In the genomic region with DNA sequence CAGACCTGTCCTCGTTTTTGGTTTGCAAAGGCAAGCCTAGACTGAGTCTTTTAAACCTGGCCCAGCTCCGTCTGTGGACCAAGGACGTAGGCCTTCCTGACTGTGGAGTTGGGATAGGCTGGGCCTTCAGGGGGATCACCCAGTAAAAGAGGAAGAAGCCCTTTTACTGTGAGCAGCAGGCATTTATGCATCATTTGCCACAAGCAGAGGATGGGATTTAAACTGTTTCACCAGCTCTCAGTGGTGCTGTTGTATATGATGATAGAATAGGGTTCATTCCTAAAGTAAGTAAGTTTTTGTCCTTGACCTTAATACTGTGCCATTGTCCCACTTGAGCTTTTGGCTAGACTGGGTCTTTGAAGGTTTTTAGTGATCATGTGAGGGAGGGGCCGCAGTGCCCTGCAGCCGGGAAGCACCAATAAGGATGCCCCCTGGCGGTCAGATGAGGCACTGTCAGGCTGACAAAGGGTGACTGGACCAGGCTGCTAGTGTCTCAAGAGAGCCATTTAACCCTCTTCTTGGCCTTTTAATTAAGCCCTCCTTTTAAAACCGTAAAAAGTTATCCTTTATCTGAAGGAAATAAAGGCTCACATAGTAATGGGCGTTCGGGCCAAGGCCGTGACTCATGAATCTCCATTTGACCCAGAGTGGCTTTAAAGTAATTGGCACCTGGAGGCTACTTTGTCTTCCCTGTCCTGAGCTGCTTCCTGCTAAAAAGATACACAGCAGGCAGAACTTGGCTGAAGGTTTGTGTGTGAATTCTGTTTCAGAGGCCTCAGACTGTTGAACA, we compare ENCODE assay signal across 8 cellular contexts.
A peak's percentile ranks its signal among the peaks of the same experiment; 100 is the strongest.
DNase-seq lines count a peak whose midpoint lies in the region; ATAC-seq, FAIRE-seq and TF ChIP-seq lines count a peak whose summit lies in the region.

No MANE protein-coding gene starts in this region.

- no peaks in the 10 kb centered on the region for H3K9me3 Mint-ChIP-seq in activated CD8-positive, alpha-beta T cell treated with anti-CD3 and anti-CD28 coated beads for 36 hours

- peaks cover 20% of the 10 kb centered on the region for H3K36me3 Mint-ChIP-seq in activated CD8-positive, alpha-beta T cell treated with anti-CD3 and anti-CD28 coated beads for 36 hours (ENCODE audit: low read depth)

- TF ChIP-seq RAD21 in H1 (IDR thresholded peaks at IDR 0.05 in 1 of 2, conservative IDR thresholded peaks at IDR 0.05 in 1 of 2; ENCODE audit: low read depth in 2 of 2, low read length in 2 of 2): peak; percentile 68 to 75

- TF ChIP-seq POLR2A in H1 (IDR thresholded peaks at IDR 0.05; ENCODE audit: control extremely low read depth in 1 of 2, low read depth in 2 of 2, low read length in 2 of 2): no peak; a peak in 1 of 3 replicates

- POLR2A ChIA-PET in activated CD8-positive, alpha-beta T cell treated with anti-CD3 and anti-CD28 coated beads for 36 hours (lab: Charles Lee): interaction anchor here (0.6 to 0.7 kb wide), 3 partner anchors 10 to 72 kb away, joined by 3 read pairs; no protein-coding TSS in a partner anchor
- POLR2A ChIA-PET in H1 (lab: Charles Lee; ENCODE audit: partially characterized antibody): interaction anchor here (0.9 to 1.4 kb wide), 6 partner anchors 10 to 127 kb away, joined by 3 to 4 read pairs (median 3); a partner anchor contains a TSS

- no peak for TF ChIP-seq EP300 in H1 (IDR thresholded peaks at IDR 0.05; ENCODE audit: borderline replicate concordance in 1 of 2, low read depth in 2 of 2, low read length in 2 of 2)

- no peak overlapping the region for H3K4me3 Mint-ChIP-seq in activated CD8-positive, alpha-beta T cell treated with anti-CD3 and anti-CD28 coated beads for 36 hours

- peaks cover 3% of the 10 kb centered on the region; the same call in 1 of the 2 replicates for H3K79me1 ChIP-seq in H1 (ENCODE audit: low read depth, low read length)

- H3K56ac ChIP-seq in H1 (replicated peaks; ENCODE audit: insufficient read length, low read depth, low read length): no peak overlapping the region

- H2BK15ac ChIP-seq in H1 (ENCODE audit: low read length): no peak overlapping the region

- no peak overlapping the region for H2BK12ac ChIP-seq in H1 (ENCODE audit: low read depth, low read length)

- ATAC-seq in GM21360 (IDR thresholded peaks at IDR 0.05; ENCODE audit: unreplicated experiment): peak; percentile 47
- ATAC-seq in activated CD8-positive, alpha-beta T cell treated with anti-CD3 and anti-CD28 coated beads for 36 hours: peak; percentile 85
- no peak for ATAC-seq in GM19397 (IDR thresholded peaks at IDR 0.05; ENCODE audit: unreplicated experiment)

- H2AK5ac ChIP-seq in H1 (ENCODE audit: low read depth, low read length): no peak overlapping the region

- intact Hi-C loops in activated CD8-positive, alpha-beta T cell treated with anti-CD3 and anti-CD28 coated beads for 36 hours (cut with micrococcal nuclease): loop anchor here (10.0 kb wide), 1 partner anchor 128 kb away; a partner anchor contains a TSS

- no peak overlapping the region for H3K9ac ChIP-seq in H1 (replicated peaks in 1 of 4; ENCODE audit: extremely low read depth in 1 of 4, low read depth in 3 of 4, low read length in 3 of 4)

- H3K4me2 ChIP-seq in H1 (ENCODE audit: insufficient read depth in 1 of 2, low read depth in 2 of 2, low read length in 2 of 2): no peak overlapping the region

- H4K91ac ChIP-seq in H1 (replicated peaks; ENCODE audit: insufficient read length, low read length): no peak overlapping the region

- H3K27ac Mint-ChIP-seq in activated CD8-positive, alpha-beta T cell treated with anti-CD3 and anti-CD28 coated beads for 36 hours: no peak overlapping the region

- H3K4me3 ChIP-seq in BE2C (ENCODE audit: low read depth, low read length): no peak overlapping the region
- no peak overlapping the region for H3K4me3 ChIP-seq in H1 (ENCODE audit: extremely low read depth in 1 of 4, insufficient read depth in 2 of 4, low read depth in 3 of 4, low read length in 4 of 4)

- H4K5ac ChIP-seq in H1 (ENCODE audit: insufficient read length, low read depth, low read length): no peak overlapping the region

- H3K4ac ChIP-seq in H1 (replicated peaks; ENCODE audit: insufficient read length, low read depth, low read length): no peak overlapping the region

- peak; percentile 98 for TF ChIP-seq CTCF in BE2C (IDR thresholded peaks at IDR 0.05; ENCODE audit: low read depth, low read length)
- TF ChIP-seq CTCF in activated CD8-positive, alpha-beta T cell treated with anti-CD3 and anti-CD28 coated beads for 36 hours (IDR thresholded peaks at IDR 0.05): peak; percentile 95
- TF ChIP-seq CTCF in H1 (IDR thresholded peaks at IDR 0.05; ENCODE audit: control extremely low read depth in 1 of 3, insufficient read depth in 1 of 3, low read depth in 1 of 3, low read length in 3 of 3): peak; percentile 80 to 95 (median 93)

- 58% methylated on average over 10 of the region's 10 CpGs; no CpG with 5 or more reads in 1 of the 2 experiments for WGBS in H1 (ENCODE audit: extremely low coverage in 1 of 2, insufficient coverage in 1 of 2, insufficient read length in 1 of 2, insufficient replicate concordance in 2 of 2, low coverage in 1 of 2, low lambda C conversion rate in 2 of 2, missing lambda C conversion rate in 1 of 2), 2 experiments

- H3K27me3 ChIP-seq in BE2C (no peaks in the 10 kb centered on the region), H1 (replicated peaks in 1 of 4; ENCODE audit: control insufficient read depth in 3 of 4, extremely low read depth in 1 of 4, insufficient read depth in 3 of 4, low read length in 3 of 4) (no peaks in the 10 kb centered on the region)

- no peaks in the 10 kb centered on the region for H3K27me3 Mint-ChIP-seq in activated CD8-positive, alpha-beta T cell treated with anti-CD3 and anti-CD28 coated beads for 36 hours

- no peaks in the 10 kb centered on the region for H3K79me2 ChIP-seq in H1 (ENCODE audit: control insufficient read depth in 1 of 2, insufficient read depth in 2 of 2, low read length in 2 of 2)

- H3K23ac ChIP-seq in H1 (ENCODE audit: insufficient read length): no peak overlapping the region

- H3K9me3 ChIP-seq in BE2C: no peaks in the 10 kb centered on the region
- H3K9me3 ChIP-seq in H1 (ENCODE audit: insufficient read depth in 2 of 2, low read depth in 1 of 2, low read length in 1 of 2): no peaks in the 10 kb centered on the region

- no peak overlapping the region for H3K27ac ChIP-seq in H1 (ENCODE audit: low read depth, low read length)

- H2BK20ac ChIP-seq in H1 (ENCODE audit: low read length): no peak overlapping the region

- H2BK5ac ChIP-seq in H1 (ENCODE audit: low read depth, low read length): no peak overlapping the region

- no peak overlapping the region for H3K18ac ChIP-seq in H1 (ENCODE audit: extremely low read depth, low read length)

- DNase-seq in BE2C (peak; percentile 77), NCI-H446 (lab: John Stamatoyannopoulos, UW) (peak; percentile 31 to 62), H1 (ENCODE audit: low read depth in 1 of 2, low spot score in 2 of 2) (peak; percentile 31 to 89), midbrain (lab: John Stamatoyannopoulos, UW) (peak; percentile 79)
- DNase-seq in activated CD8-positive, alpha-beta T cell treated with anti-CD3 and anti-CD28 coated beads for 36 hours: peak; percentile 79
- DNase-seq in stimulated activated CD8-positive, alpha-beta memory T cell treated with anti-CD3 and anti-CD28 coated beads, Interleukin-2, amount 100 ng/mL, for 1 hour (ENCODE audit: low read depth in 2 of 2): peak; percentile 7 to 44

- H3K36me3 ChIP-seq in BE2C: peaks cover 69% of the 10 kb centered on the region
- peaks cover 0 to 21% (median 8%) of the 10 kb centered on the region in 4 experiments; a peak in 6 of 8 replicates for H3K36me3 ChIP-seq in H1 (ENCODE audit: control insufficient read depth in 2 of 4, insufficient read depth in 4 of 4, low read length in 3 of 4)

- H2BK120ac ChIP-seq in H1 (replicated peaks; ENCODE audit: low read depth, low read length): no peak overlapping the region

- H3K23me2 ChIP-seq in H1 (ENCODE audit: low read depth, low read length): no peaks in the 10 kb centered on the region

- no peak overlapping the region for H3K14ac ChIP-seq in H1 (ENCODE audit: insufficient read length)

- peaks cover 12% of the 10 kb centered on the region for H3K4me1 Mint-ChIP-seq in activated CD8-positive, alpha-beta T cell treated with anti-CD3 and anti-CD28 coated beads for 36 hours (ENCODE audit: low read depth)

- peaks cover 10% of the 10 kb centered on the region for H3K4me1 ChIP-seq in BE2C
- no peaks in the 10 kb centered on the region for H3K4me1 ChIP-seq in H1 (replicated peaks in 1 of 4; ENCODE audit: control insufficient read depth in 3 of 4, insufficient read depth in 4 of 4, low read length in 3 of 4)

- peaks cover 2 to 3% of the 10 kb centered on the region in 2 experiments for H4K20me1 ChIP-seq in H1 (replicated peaks in 1 of 2; ENCODE audit: control insufficient read depth in 1 of 2, insufficient read depth in 2 of 2, low read length in 2 of 2)

- FAIRE-seq in H1 (lab: Jason Lieb, UNC): peak; percentile 82

- CTCF ChIA-PET in activated CD8-positive, alpha-beta T cell treated with anti-CD3 and anti-CD28 coated beads for 36 hours (lab: Charles Lee): interaction anchor here (0.6 to 6.1 kb wide), 52 partner anchors 9 to 630 kb away, joined by 3 to 53 read pairs (median 4); a partner anchor contains a TSS
- CTCF ChIA-PET in H1 (lab: Charles Lee; ENCODE audit: partially characterized antibody): interaction anchor here (0.6 to 8.6 kb wide), 50 partner anchors 11 to 344 kb away, joined by 3 to 102 read pairs (median 4); a partner anchor contains a TSS

- no peak overlapping the region for H2AFZ ChIP-seq in H1 (ENCODE audit: low read length)

- no peak overlapping the region for H4K8ac ChIP-seq in H1 (ENCODE audit: extremely low read depth, insufficient read depth, low read length)

TF ChIP-seq in H1, 55 proteins besides CTCF, POLR2A, EP300 and RAD21:
- TF ChIP-seq, protein P1, sequence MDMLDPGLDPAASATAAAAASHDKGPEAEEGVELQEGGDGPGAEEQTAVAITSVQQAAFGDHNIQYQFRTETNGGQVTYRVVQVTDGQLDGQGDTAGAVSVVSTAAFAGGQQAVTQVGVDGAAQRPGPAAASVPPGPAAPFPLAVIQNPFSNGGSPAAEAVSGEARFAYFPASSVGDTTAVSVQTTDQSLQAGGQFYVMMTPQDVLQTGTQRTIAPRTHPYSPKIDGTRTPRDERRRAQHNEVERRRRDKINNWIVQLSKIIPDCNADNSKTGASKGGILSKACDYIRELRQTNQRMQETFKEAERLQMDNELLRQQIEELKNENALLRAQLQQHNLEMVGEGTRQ (IDR thresholded peaks at IDR 0.05; ENCODE audit: low read length): no peak
- 0 out of 2 replicates have a peak, but pooled peaks have one; percentile 16 for TF ChIP-seq YY1 (IDR thresholded peaks at IDR 0.05; ENCODE audit: low read depth, low read length)
- TF ChIP-seq POLR2AphosphoS5 (IDR thresholded peaks at IDR 0.05; ENCODE audit: low read depth, low read length): peak; percentile 70; the same call in 1 of the 2 replicates

Comparison
In these comparisons a context has a peak if more than half of its experiments do, and no peak if none do; other contexts are left out.
1. DNase-seq: peak in every context shown above with its lines; median percentile 79 in activated CD8-positive, alpha-beta T cell treated with anti-CD3 and anti-CD28 coated beads for 36 hours; 79 in midbrain; 77 in BE2C; 60 in H1; 46 in NCI-H446; 26 in stimulated activated CD8-positive, alpha-beta memory T cell treated with anti-CD3 and anti-CD28 coated beads, Interleukin-2, amount 100 ng/mL, for 1 hour.